Comparison of ENCODE assay signal across 26 cellular contexts in genomic region chr15:63460210-63461135, GRCh38. TPM values are rescaled to one million over a fixed set of nuclear protein-coding genes. Genes with fewer than 3 reads are reported as not detected.
DNase-seq lines count a peak whose midpoint lies in the region; ATAC-seq, FAIRE-seq and TF ChIP-seq lines count a peak whose summit lies in the region.
"Had no signal": no experiment of that assay in that cellular context is flagged by ENCODE, and none has a peak within 500 bp of the region (broad histone marks: within the 10 kb centered on the region; RNA-seq: fewer than 3 reads in every experiment).

No MANE protein-coding gene starts in this region.

- FAIRE-seq in H1 (lab: Jason Lieb, UNC) = no peak
- FAIRE-seq: GM12878, pancreas had no signal

- no peak overlapping the region for H2AK9ac ChIP-seq in IMR-90 (replicated peaks; ENCODE audit: low read depth, low read length, poor library complexity)

- H2BK120ac ChIP-seq in IMR-90 (ENCODE audit: low read depth, low read length) (no peak overlapping the region), H1 (replicated peaks; ENCODE audit: low read depth, low read length) (no peak overlapping the region)

- TF ChIP-seq POLR2A in IMR-90 (IDR thresholded peaks at IDR 0.05; ENCODE audit: low read depth, low read length) (no peak), H1 (IDR thresholded peaks at IDR 0.05; ENCODE audit: control extremely low read depth in 1 of 2, low read depth in 2 of 2, low read length in 2 of 2) (no peak)

- H3K9me3 ChIP-seq in IMR-90 (ENCODE audit: control insufficient read depth, insufficient read depth, low read length) (peaks cover 2% of the 10 kb centered on the region), H1 (ENCODE audit: insufficient read depth in 2 of 2, low read depth in 1 of 2, low read length in 1 of 2) (peaks cover 9 to 16% of the 10 kb centered on the region in 2 experiments)
- H3K9me3 ChIP-seq: breast epithelium, pancreas, thoracic aorta had no signal

- H2BK20ac ChIP-seq in IMR-90 (ENCODE audit: low read depth, low read length) (no peak overlapping the region), H1 (ENCODE audit: low read length) (no peak overlapping the region)

- peaks cover 17% of the 10 kb centered on the region for H3K4me1 ChIP-seq in IMR-90 (ENCODE audit: control insufficient read depth, insufficient read depth, low read length)
- no peaks in the 10 kb centered on the region; a peak in 1 of 7 replicates for H3K4me1 ChIP-seq in H1 (replicated peaks in 1 of 4; ENCODE audit: control insufficient read depth in 3 of 4, insufficient read depth in 4 of 4, low read length in 3 of 4)
- H3K4me1 ChIP-seq: breast epithelium had no signal

- intact Hi-C loops in IMR-90 (cut with micrococcal nuclease) = loop anchor here (10.0 kb wide), 2 partner anchors 124 to 604 kb away; no protein-coding TSS in a partner anchor
- intact Hi-C loops in posterior vena cava (cut with DNase I) = no loop called here

- peaks cover 53% of the 10 kb centered on the region for H3K4me1 Mint-ChIP-seq in nephron progenitor cell
- H3K4me1 Mint-ChIP-seq: activated CD4-positive, alpha-beta T cell treated with anti-CD3 and anti-CD28 coated beads, Interleukin-2, amount 10 ng/mL, durations not matched to agents 7 days and 5 days had no signal

- peak overlapping the region; percentile 40; the same call in 1 of the 2 replicates for H2BK12ac ChIP-seq in H1 (ENCODE audit: low read depth, low read length)

- H4K8ac ChIP-seq in IMR-90 (ENCODE audit: low read depth in 2 of 2, low read length in 2 of 2) (no peak overlapping the region), H1 (ENCODE audit: extremely low read depth, insufficient read depth, low read length) (no peak overlapping the region; the same call in 1 of the 2 replicates)

- H2AK5ac ChIP-seq in IMR-90 (ENCODE audit: low read depth, low read length) = peak overlapping the region; percentile 20; the same call in 1 of the 2 replicates
- no peak overlapping the region for H2AK5ac ChIP-seq in H1 (ENCODE audit: low read depth, low read length)

- CTCF ChIA-PET in IMR-90 (lab: Yijun Ruan, JAX) (interaction anchor here (0.5 kb wide), 1 partner anchor 17 kb away, joined by 4 read pairs; no protein-coding TSS in a partner anchor), H1 (lab: Charles Lee; ENCODE audit: partially characterized antibody) (interaction anchor here (0.6 to 2.6 kb wide), 10 partner anchors 13 to 602 kb away, joined by 3 to 14 read pairs (median 4); no protein-coding TSS in a partner anchor)

- H3K4ac ChIP-seq in IMR-90 (ENCODE audit: low read depth, low read length) (no peak overlapping the region), H1 (replicated peaks; ENCODE audit: insufficient read length, low read depth, low read length) (no peak overlapping the region)

- no peak for TF ChIP-seq CTCF in 22Rv1 (IDR thresholded peaks at IDR 0.05)
- TF ChIP-seq CTCF in IMR-90 (conservative IDR thresholded peaks at IDR 0.05; ENCODE audit: low read depth, low read length) = no peak
- no peak for TF ChIP-seq CTCF in H1 (IDR thresholded peaks at IDR 0.05; ENCODE audit: control extremely low read depth in 1 of 3, insufficient read depth in 1 of 3, low read depth in 1 of 3, low read length in 3 of 3)
- TF ChIP-seq CTCF in nephron progenitor cell (IDR thresholded peaks at IDR 0.05) = no peak

- no peak for TF ChIP-seq EP300 in H1 (IDR thresholded peaks at IDR 0.05; ENCODE audit: borderline replicate concordance in 1 of 2, low read depth in 2 of 2, low read length in 2 of 2)

- DNase-seq in IMR-90 = no peak
- DNase-seq in H1 (ENCODE audit: low read depth in 1 of 2, low spot score in 2 of 2) = no peak
- DNase-seq in nephron progenitor cell = no peak
- DNase-seq in posterior vena cava (ENCODE audit: low spot score) = no peak
- DNase-seq in mucosa of gallbladder (ENCODE audit: low spot score) = no peak
- no peak for DNase-seq in NCI-H1092 (lab: John Stamatoyannopoulos, UW)
- DNase-seq in NCI-H446 treated with DMSO at 0.1 percent for 48 hours (lab: John Stamatoyannopoulos, UW) = no peak
- DNase-seq: activated CD4-positive, alpha-beta T cell treated with anti-CD3 and anti-CD28 coated beads, Interleukin-2, amount 10 ng/mL, durations not matched to agents 7 days and 5 days; activated CD8-positive, alpha-beta memory T cell treated with anti-CD3 and anti-CD28 coated beads, Interleukin-2, amount 10 ng/mL, durations not matched to agents 7 days and 5 days; activated naive CD4-positive, alpha-beta T cell treated with anti-CD3 and anti-CD28 coated beads for 36 hours; cortex of kidney; mammary epithelial cell; naive B cell; NCI-H2081; NCI-H226; NCI-H82; pancreas; stimulated activated naive CD4-positive, alpha-beta T cell treated with Interleukin-2 at 50 U/mL for 16 hours; WERI-Rb-1 had no signal

- H3K9me3 Mint-ChIP-seq in nephron progenitor cell = peaks cover 25% of the 10 kb centered on the region
- H3K9me3 Mint-ChIP-seq: activated naive CD4-positive, alpha-beta T cell treated with anti-CD3 and anti-CD28 coated beads for 36 hours; T-helper 2 cell treated with Interferon-gamma antibody and Interleukin-4, amounts not matched to agents 5 μg/mL and 100 μg/mL, for 36 hours had no signal

- peaks cover 15% of the 10 kb centered on the region for H3K27me3 Mint-ChIP-seq in nephron progenitor cell (ENCODE audit: low read depth, poor library complexity)
- H3K27me3 Mint-ChIP-seq: naive B cell had no signal

- no peak overlapping the region for H3K18ac ChIP-seq in IMR-90 (ENCODE audit: low read depth, low read length)
- no peak overlapping the region for H3K18ac ChIP-seq in H1 (ENCODE audit: extremely low read depth, low read length)

- peak overlapping the region; percentile 62 for H3K27ac Mint-ChIP-seq in nephron progenitor cell
- H3K27ac Mint-ChIP-seq: activated CD4-positive, alpha-beta T cell treated with anti-CD3 and anti-CD28 coated beads, Interleukin-2, amount 10 ng/mL, durations not matched to agents 7 days and 5 days; activated CD8-positive, alpha-beta memory T cell treated with anti-CD3 and anti-CD28 coated beads, Interleukin-2, amount 10 ng/mL, durations not matched to agents 7 days and 5 days; activated naive CD4-positive, alpha-beta T cell treated with anti-CD3 and anti-CD28 coated beads for 36 hours; T-helper 2 cell treated with Interferon-gamma antibody and Interleukin-4, amounts not matched to agents 5 μg/mL and 100 μg/mL, for 36 hours had no signal

- H2AFZ ChIP-seq in IMR-90 (replicated peaks; ENCODE audit: low read length, poor library complexity) = peak overlapping the region; percentile 46
- H2AFZ ChIP-seq in H1 (ENCODE audit: low read length) = peak overlapping the region; percentile 63

- BruUV-seq in IMR-90 (replicated peaks; lab: Mats Ljungman, UMichigan) = no TSS peak

- H3K9ac ChIP-seq in IMR-90 (ENCODE audit: low read depth, low read length) (no peak overlapping the region), H1 (replicated peaks in 1 of 4; ENCODE audit: extremely low read depth in 1 of 4, low read depth in 3 of 4, low read length in 3 of 4) (no peak overlapping the region)

- H2BK5ac ChIP-seq in IMR-90 (ENCODE audit: low read depth, low read length, poor library complexity, severe bottlenecking) (no peak overlapping the region), H1 (ENCODE audit: low read depth, low read length) (no peak overlapping the region)

- no peaks in the 10 kb centered on the region for H3K79me1 ChIP-seq in IMR-90 (ENCODE audit: low read depth in 1 of 2, low read length in 2 of 2)
- no peaks in the 10 kb centered on the region for H3K79me1 ChIP-seq in H1 (ENCODE audit: low read depth, low read length)

- H4K20me1 ChIP-seq in IMR-90 (ENCODE audit: insufficient read depth, low read length) = no peaks in the 10 kb centered on the region
- H4K20me1 ChIP-seq in H1 (replicated peaks in 1 of 2; ENCODE audit: control insufficient read depth in 1 of 2, insufficient read depth in 2 of 2, low read length in 2 of 2) = no peaks in the 10 kb centered on the region

- H3K27me3 ChIP-seq in IMR-90 (ENCODE audit: control insufficient read depth, insufficient read depth, low read length) (no peaks in the 10 kb centered on the region), H1 (replicated peaks in 1 of 4; ENCODE audit: control insufficient read depth in 3 of 4, extremely low read depth in 1 of 4, insufficient read depth in 3 of 4, low read length in 3 of 4) (peaks cover 0 to 8% (median 3%) of the 10 kb centered on the region in 4 experiments; a peak in 3 of 7 replicates)
- H3K27me3 ChIP-seq: breast epithelium, pancreas had no signal

- H3K23ac ChIP-seq in IMR-90 (ENCODE audit: low read depth, low read length) (no peak overlapping the region), H1 (ENCODE audit: insufficient read length) (no peak overlapping the region)

- no peak overlapping the region for H4K91ac ChIP-seq in IMR-90 (ENCODE audit: insufficient read depth, low read depth, low read length)
- H4K91ac ChIP-seq in H1 (replicated peaks; ENCODE audit: insufficient read length, low read length) = no peak overlapping the region

- no peak overlapping the region for H2BK15ac ChIP-seq in IMR-90 (ENCODE audit: low read depth, low read length)
- peak overlapping the region; percentile 65; the same call in 1 of the 2 replicates for H2BK15ac ChIP-seq in H1 (ENCODE audit: low read length)

- H3K56ac ChIP-seq in IMR-90 (ENCODE audit: extremely low read depth, insufficient read depth, low read length) (no peak overlapping the region), H1 (replicated peaks; ENCODE audit: insufficient read length, low read depth, low read length) (no peak overlapping the region)

- no peak overlapping the region for H3K4me2 ChIP-seq in IMR-90 (ENCODE audit: low read depth, low read length)
- H3K4me2 ChIP-seq in H1 (ENCODE audit: insufficient read depth in 1 of 2, low read depth in 2 of 2, low read length in 2 of 2) = peak overlapping the region; percentile 41 to 52; a peak in 3 of 4 replicates

- H3K4me3 Mint-ChIP-seq in nephron progenitor cell = peak overlapping the region; percentile 6
- H3K4me3 Mint-ChIP-seq: activated CD4-positive, alpha-beta T cell treated with anti-CD3 and anti-CD28 coated beads, Interleukin-2, amount 10 ng/mL, durations not matched to agents 7 days and 5 days; activated CD8-positive, alpha-beta memory T cell treated with anti-CD3 and anti-CD28 coated beads, Interleukin-2, amount 10 ng/mL, durations not matched to agents 7 days and 5 days; activated naive CD4-positive, alpha-beta T cell treated with anti-CD3 and anti-CD28 coated beads for 36 hours; naive B cell; T-helper 2 cell treated with Interferon-gamma antibody and Interleukin-4, amounts not matched to agents 5 μg/mL and 100 μg/mL, for 36 hours had no signal

- H3K79me2 ChIP-seq in H1 (ENCODE audit: control insufficient read depth in 1 of 2, insufficient read depth in 2 of 2, low read length in 2 of 2) = no peaks in the 10 kb centered on the region

- POLR2A ChIA-PET in IMR-90 (lab: Charles Lee; ENCODE audit: unreplicated experiment) = no interaction called here
- POLR2A ChIA-PET in H1 (lab: Charles Lee; ENCODE audit: partially characterized antibody) = interaction anchor here (1.3 kb wide), 2 partner anchors 27 to 168 kb away, joined by 3 read pairs; no protein-coding TSS in a partner anchor

- WGBS in IMR-90 (ENCODE audit: extremely low coverage in 2 of 2, insufficient read length in 1 of 2), 2 experiments = 94% methylated on average over 3 of the region's 15 CpGs; no CpG with 5 or more reads in 1 of the 2 experiments
- 74% methylated on average over 15 of the region's 15 CpGs; no CpG with 5 or more reads in 1 of the 2 experiments for WGBS in H1 (ENCODE audit: extremely low coverage in 1 of 2, insufficient coverage in 1 of 2, insufficient read length in 1 of 2, insufficient replicate concordance in 2 of 2, low coverage in 1 of 2, low lambda C conversion rate in 2 of 2, missing lambda C conversion rate in 1 of 2), 2 experiments

- in situ Hi-C loops in IMR-90 (cut with MboI; ENCODE audit: low sequenced_read_pairs) = no loop called here

- no peaks in the 10 kb centered on the region; the same call in 1 of the 2 replicates for H3K9me1 ChIP-seq in IMR-90 (ENCODE audit: insufficient read depth, low read length)

- H3K27ac ChIP-seq in 22Rv1 = peak overlapping the region; percentile 99
- no peak overlapping the region for H3K27ac ChIP-seq in IMR-90 (ENCODE audit: insufficient read depth, low read length)
- no peak overlapping the region for H3K27ac ChIP-seq in H1 (ENCODE audit: low read depth, low read length)
- H3K27ac ChIP-seq: breast epithelium, HL-60, pancreas, WERI-Rb-1 had no signal

- H3K23me2 ChIP-seq in H1 (ENCODE audit: low read depth, low read length) = no peaks in the 10 kb centered on the region

- H3K14ac ChIP-seq in IMR-90 (replicated peaks; ENCODE audit: low read depth, low read length) (no peak overlapping the region), H1 (ENCODE audit: insufficient read length) (no peak overlapping the region)

- TF ChIP-seq RAD21 in IMR-90 (IDR thresholded peaks at IDR 0.05; ENCODE audit: low read length) (no peak), H1 (IDR thresholded peaks at IDR 0.05 in 1 of 2, conservative IDR thresholded peaks at IDR 0.05 in 1 of 2; ENCODE audit: low read depth in 2 of 2, low read length in 2 of 2) (no peak)

- no peak for ATAC-seq in IMR-90 (ENCODE audit: low read depth)
- ATAC-seq: activated CD8-positive, alpha-beta memory T cell treated with anti-CD3 and anti-CD28 coated beads, Interleukin-2, amount 10 ng/mL, durations not matched to agents 7 days and 5 days; GM12878; HCT116 had no signal

- H3K36me3 Mint-ChIP-seq in nephron progenitor cell (ENCODE audit: low read depth) = peaks cover 11% of the 10 kb centered on the region
- H3K36me3 Mint-ChIP-seq: activated CD8-positive, alpha-beta memory T cell treated with anti-CD3 and anti-CD28 coated beads, Interleukin-2, amount 10 ng/mL, durations not matched to agents 7 days and 5 days; naive B cell had no signal

- no peak overlapping the region for H3K4me3 ChIP-seq in IMR-90 (ENCODE audit: insufficient read depth, low read depth, low read length)
- H3K4me3 ChIP-seq in H1 (ENCODE audit: extremely low read depth in 1 of 4, insufficient read depth in 2 of 4, low read depth in 3 of 4, low read length in 4 of 4) = peak overlapping the region in 2 of 4 experiments; percentile 0 to 33; a peak in 3 of 8 replicates
- H3K4me3 ChIP-seq: breast epithelium, GM12878, pancreas, thoracic aorta had no signal

- H4K5ac ChIP-seq in IMR-90 (ENCODE audit: low read depth, low read length) = no peak overlapping the region
- H4K5ac ChIP-seq in H1 (ENCODE audit: insufficient read length, low read depth, low read length) = no peak overlapping the region

- dilution Hi-C loops in IMR-90 (cut with HindIII; ENCODE audit: low sequenced_read_pairs, unreplicated experiment) = no loop called here

- H3K36me3 ChIP-seq in IMR-90 (ENCODE audit: control insufficient read depth, insufficient read depth, low read length) = no peaks in the 10 kb centered on the region
- peaks cover 0 to 6% (median 0%) of the 10 kb centered on the region in 4 experiments; a peak in 1 of 8 replicates for H3K36me3 ChIP-seq in H1 (ENCODE audit: control insufficient read depth in 2 of 4, insufficient read depth in 4 of 4, low read length in 3 of 4)
- H3K36me3 ChIP-seq: breast epithelium, pancreas, thoracic aorta, WERI-Rb-1 had no signal

RNA-seq across cellular contexts. Expression of gene USP3, which starts 43.9 kb away (rescaled TPM):
- 46.7 and 52.3 TPM in 2 replicates for total RNA-seq in IMR-90 (2012; rRNA removed)
- 13.7 and 17.3 TPM in 2 replicates for polyA plus RNA-seq in IMR-90 (2012; rRNA removed)
- polyA plus RNA-seq in IMR-90 (2012; cell fraction: cytosol; rRNA removed) = 6.2 and 15.2 TPM in 2 replicates
- 23.8 and 84.1 TPM in 2 replicates for polyA plus RNA-seq in IMR-90 (2012; cell fraction: nucleus; rRNA removed; ENCODE audit: low replicate concordance)
- 10.8 and 15.5 TPM in 2 replicates for total RNA-seq in H1 (2021; fragmentation: NEBNext Ultra II Directional; extraction: Animal tissue kit (Norgen Biotek cat#: 25700))
- polyA plus RNA-seq in H1 (2011; rRNA removed) = 10.0 and 16.2 TPM in 2 replicates
- polyA plus RNA-seq in H1 (2011; cell fraction: cytosol; rRNA removed) = 6.9 TPM
- 16.9 TPM for polyA plus RNA-seq in H1 (2011; cell fraction: nucleus; rRNA removed)
- 17.5 to 23.1 TPM (median 18.6 TPM) in 4 replicates for polyA plus RNA-seq in H1 (2012, experiment 1 of 2)
- polyA plus RNA-seq in H1 (2012, experiment 2 of 2) = 4.9 TPM
- polyA plus RNA-seq in H1 (2013, experiment 1 of 2) = 7.8 TPM
- 6.8 TPM for polyA plus RNA-seq in H1 (2013, experiment 2 of 2)
- polyA minus RNA-seq in H1 (2011; rRNA and poly(A)+ RNA removed) = 12.4 and 29.6 TPM in 2 replicates
- polyA minus RNA-seq in H1 (2011; cell fraction: cytosol; rRNA and poly(A)+ RNA removed) = 15.0 TPM
- 33.1 TPM for polyA minus RNA-seq in H1 (2011; cell fraction: nucleus; rRNA and poly(A)+ RNA removed)
- 10 to 100 TPM; 40.3 to 41.8 TPM for total RNA-seq in posterior vena cava
- 81.2 TPM for total RNA-seq in mucosa of gallbladder
